Comparison of ENCODE assay signal across 16 cellular contexts in genomic region chr5:135400866-135401265, GRCh38. TPM values are rescaled to one million over a fixed set of nuclear protein-coding genes. Genes with fewer than 3 reads are reported as not detected.
A peak's percentile ranks its signal among the peaks of the same experiment; 100 is the strongest.
DNase-seq lines count a peak whose midpoint lies in the region; ATAC-seq, FAIRE-seq and TF ChIP-seq lines count a peak whose summit lies in the region.
"Had no signal": no experiment of that assay in that cellular context is flagged by ENCODE, and none has a peak within 500 bp of the region (broad histone marks: within the 10 kb centered on the region; RNA-seq: fewer than 3 reads in every experiment).

No MANE protein-coding gene starts in this region.

- peak overlapping the region in 3 of 4 donors; percentile 72 to 94 (median 93) for H3K4me3 Mint-ChIP-seq in IgD-negative memory B cell
- H3K4me3 Mint-ChIP-seq in astrocyte (ENCODE audit: unreplicated experiment): peak overlapping the region; percentile 94
- H3K4me3 Mint-ChIP-seq in neural crest cell: peak overlapping the region; percentile 96

- H3K9ac ChIP-seq in astrocyte (ENCODE audit: low read length): no peak overlapping the region

- peaks cover 24% of the 10 kb centered on the region for H4K20me1 ChIP-seq in astrocyte (ENCODE audit: insufficient read depth, low read length)

- no peaks in the 10 kb centered on the region for H3K36me3 ChIP-seq in astrocyte (ENCODE audit: insufficient read depth, low read length)
- H3K36me3 ChIP-seq: adrenal gland had no signal

- no peak overlapping the region for H3K4me2 ChIP-seq in astrocyte (ENCODE audit: low read length)

- ATAC-seq in HG03039 (IDR thresholded peaks at IDR 0.05; ENCODE audit: unreplicated experiment) (no peak), HG03139 (IDR thresholded peaks at IDR 0.05; ENCODE audit: unreplicated experiment) (no peak)
- ATAC-seq: activated CD4-positive, alpha-beta T cell treated with anti-CD3 and anti-CD28 coated beads for 36 hours had no signal

- no peak for FAIRE-seq in astrocyte (lab: Jason Lieb, UNC)

- H3K4me3 ChIP-seq in astrocyte (ENCODE audit: insufficient read depth, low read depth, low read length): no peak overlapping the region

- peak overlapping the region in 2 of 3 donors; percentile 85 to 93 for H3K27ac Mint-ChIP-seq in IgD-negative memory B cell
- no peak overlapping the region for H3K27ac Mint-ChIP-seq in astrocyte (ENCODE audit: unreplicated experiment)
- no peak overlapping the region for H3K27ac Mint-ChIP-seq in neural crest cell (ENCODE audit: unreplicated experiment)
- H3K27ac Mint-ChIP-seq: activated CD4-positive, alpha-beta T cell treated with anti-CD3 and anti-CD28 coated beads for 36 hours had no signal

- DNase-seq in NCI-H1417 (lab: John Stamatoyannopoulos, UW): peak in 2 of 3 experiments; percentile 39 to 75
- DNase-seq in NCI-H1417 treated with DMSO at 0.1 percent for 48 hours (lab: John Stamatoyannopoulos, UW): no peak
- DNase-seq in astrocyte (ENCODE audit: low read depth): no peak
- no peak for DNase-seq in neural crest cell (ENCODE audit: low read depth, low spot score)
- no peak for DNase-seq in NCI-H128 (lab: John Stamatoyannopoulos, UW; ENCODE audit: unreplicated experiment)
- DNase-seq: activated CD4-positive, alpha-beta T cell treated with anti-CD3 and anti-CD28 coated beads for 36 hours; adrenal gland; effector CD8-positive, alpha-beta T cell; hippocampal formation; NCI-H187 treated with DMSO at 0.1 percent for 48 hours had no signal

- peaks cover 38% of the 10 kb centered on the region for H3K79me2 ChIP-seq in astrocyte (ENCODE audit: insufficient read depth, low read length)

- no peak overlapping the region for H2AFZ ChIP-seq in astrocyte (ENCODE audit: low read depth, low read length)

- H3K27ac ChIP-seq in astrocyte (ENCODE audit: low read depth, low read length): no peak overlapping the region
- H3K27ac ChIP-seq: 22Rv1, RWPE1 had no signal

- H3K4me1 ChIP-seq in astrocyte (ENCODE audit: insufficient read depth, low read length): peaks cover 28% of the 10 kb centered on the region

- H3K27me3 ChIP-seq in astrocyte (ENCODE audit: insufficient read depth, low read length): no peaks in the 10 kb centered on the region
- H3K27me3 ChIP-seq: adrenal gland had no signal

- H3K27me3 Mint-ChIP-seq in IgD-negative memory B cell: peaks cover 5% of the 10 kb centered on the region
- H3K27me3 Mint-ChIP-seq in astrocyte (ENCODE audit: low read depth, unreplicated experiment): peaks cover 3% of the 10 kb centered on the region
- peaks cover 34% of the 10 kb centered on the region for H3K27me3 Mint-ChIP-seq in neural crest cell (ENCODE audit: low read depth)

- no peak for TF ChIP-seq CTCF in astrocyte (IDR thresholded peaks at IDR 0.05; ENCODE audit: insufficient read depth, low read depth, low read length)
- no peak for TF ChIP-seq CTCF in neural crest cell (conservative IDR thresholded peaks at IDR 0.05)

- H3K4me1 Mint-ChIP-seq in IgD-negative memory B cell (peaks cover 5 to 22% (median 13%) of the 10 kb centered on the region in 3 donors), astrocyte (ENCODE audit: low read depth, unreplicated experiment) (peaks cover 29% of the 10 kb centered on the region), neural crest cell (peaks cover 42% of the 10 kb centered on the region)

- peaks cover 0 to 3% (median 0%) of the 10 kb centered on the region in 3 donors for H3K9me3 Mint-ChIP-seq in IgD-negative memory B cell
- H3K9me3 Mint-ChIP-seq in astrocyte (ENCODE audit: unreplicated experiment): peaks cover 2% of the 10 kb centered on the region
- H3K9me3 Mint-ChIP-seq in neural crest cell: no peaks in the 10 kb centered on the region

- H3K36me3 Mint-ChIP-seq in IgD-negative memory B cell: no peaks in the 10 kb centered on the region
- peaks cover 2% of the 10 kb centered on the region for H3K36me3 Mint-ChIP-seq in astrocyte (ENCODE audit: low read depth, unreplicated experiment)
- no peaks in the 10 kb centered on the region for H3K36me3 Mint-ChIP-seq in neural crest cell (ENCODE audit: low read depth)

- peaks cover 3% of the 10 kb centered on the region for H3K9me3 ChIP-seq in astrocyte (ENCODE audit: insufficient read depth, low read depth, low read length)
- H3K9me3 ChIP-seq: adrenal gland had no signal

RNA-seq across cellular contexts. Expression of gene MACROH2A1, which starts 1.8 kb away (rescaled TPM):
- polyA plus RNA-seq in IgD-negative memory B cell: 121 TPM
- total RNA-seq in astrocyte: 121 and 143 TPM in 2 replicates
- total RNA-seq in neural crest cell: 339 and 353 TPM in 2 replicates

RNA-seq across cellular contexts. Expression of gene DCANP1, which starts 46.3 kb away (rescaled TPM):
- not detected for polyA plus RNA-seq in IgD-negative memory B cell
- total RNA-seq in astrocyte: not detected in 2 replicates
- total RNA-seq in neural crest cell: not detected in 2 replicates
- total RNA-seq: activated CD4-positive, alpha-beta T cell treated with anti-CD3 and anti-CD28 coated beads for 36 hours; adrenal gland; skeletal muscle tissue had no signal

RNA-seq across cellular contexts. Expression of gene TIFAB, which starts 51.3 kb away (rescaled TPM):
- not detected for polyA plus RNA-seq in IgD-negative memory B cell
- total RNA-seq in astrocyte (not detected in 2 replicates), neural crest cell (not detected in 2 replicates)
- total RNA-seq: activated CD4-positive, alpha-beta T cell treated with anti-CD3 and anti-CD28 coated beads for 36 hours; adrenal gland had no signal

Comparison
In these comparisons a context has a peak if more than half of its experiments do, and no peak if none do; other contexts are left out.
1. DNase-seq: peak in NCI-H1417 (2 of 3); none in NCI-H1417 treated with DMSO at 0.1 percent for 48 hours (single experiment), astrocyte (single experiment), neural crest cell (single experiment) and NCI-H128 (single experiment).
2. H3K27ac Mint-ChIP-seq: peak in IgD-negative memory B cell (2 of 3); none in astrocyte (single experiment) and neural crest cell (single experiment).
3. Peak in every context shown above with its lines, with median percentiles within 50 percentile points of each other: H3K4me3 Mint-ChIP-seq.